8 cellular contexts compared by ENCODE assay signal in genomic region chr3:107525954-107526305, GRCh38. TPM values are rescaled to one million over a fixed set of nuclear protein-coding genes. Genes with fewer than 3 reads are reported as not detected.
DNase-seq lines count a peak whose midpoint lies in the region; ATAC-seq, FAIRE-seq and TF ChIP-seq lines count a peak whose summit lies in the region.

No MANE protein-coding gene starts in this region.

- H3K4me1 ChIP-seq in A549 (peaks cover 11% of the 10 kb centered on the region; the same call in 2 of the 3 replicates), HUES64 (ENCODE audit: insufficient read depth, low read length) (0 out of 2 replicates have a peak, but pooled peaks cover 8% of the 10 kb centered on the region), breast epithelium (no peaks in the 10 kb centered on the region), mucosa of rectum (ENCODE audit: control insufficient read depth in 2 of 2, insufficient read depth in 2 of 2, low read length in 2 of 2) (peaks cover 8 to 13% of the 10 kb centered on the region in 2 donors)

- POLR2A ChIA-PET in A549 (lab: Yijun Ruan, JAX): no interaction called here

- FAIRE-seq in A549 (lab: Jason Lieb, UNC): no peak

- H3K4me3 ChIP-seq in A549 (peak overlapping the region; percentile 94), HUES64 (ENCODE audit: low read length) (peak overlapping the region; percentile 75), breast epithelium (peak overlapping the region; percentile 82 to 91 (median 90)), mucosa of rectum (ENCODE audit: low read length in 2 of 2) (peak overlapping the region; percentile 95 to 99)

- H3K4me2 ChIP-seq in A549: peak overlapping the region; percentile 88

- TF ChIP-seq EP300 in A549 (IDR thresholded peaks at IDR 0.05): no peak

- intact Hi-C loops in breast epithelium (cut with DNase I; ENCODE audit: low total_unique reads): no loop called here

- WGBS in A549 (ENCODE audit: missing lambda C conversion rate): 78% methylated on average over 8 of the region's 8 CpGs
- 15% methylated on average over 8 of the region's 8 CpGs for WGBS in HUES64

- H3K9me3 ChIP-seq in A549 (no peaks in the 10 kb centered on the region), HUES64 (ENCODE audit: insufficient read depth, low read depth, low read length) (no peaks in the 10 kb centered on the region), breast epithelium (no peaks in the 10 kb centered on the region), mucosa of rectum (ENCODE audit: control insufficient read depth in 2 of 2, low read length in 2 of 2) (no peaks in the 10 kb centered on the region)

- H3K27ac ChIP-seq in A549 (peak overlapping the region; percentile 76 to 93; a peak in 5 of 6 replicates), HUES64 (ENCODE audit: low read depth, low read length) (no peak overlapping the region), breast epithelium (peak overlapping the region; percentile 93 to 94), mucosa of rectum (ENCODE audit: low read depth in 2 of 2, low read length in 2 of 2) (no peak overlapping the region)

- H3K36me3 ChIP-seq in HUES64 (ENCODE audit: insufficient read depth, low read length) (peaks cover 17% of the 10 kb centered on the region), breast epithelium (no peaks in the 10 kb centered on the region), mucosa of rectum (ENCODE audit: control insufficient read depth in 2 of 2, insufficient read depth in 2 of 2, low read length in 2 of 2) (no peaks in the 10 kb centered on the region)

- TF ChIP-seq RAD21 in A549 (conservative IDR thresholded peaks at IDR 0.05 in 1 of 2, IDR thresholded peaks at IDR 0.05 in 1 of 2): no peak

- CTCF ChIA-PET in A549 (lab: Yijun Ruan, JAX): no interaction called here

- no peak for ATAC-seq in A549

- peaks cover 12% of the 10 kb centered on the region for H3K27me3 ChIP-seq in HUES64 (ENCODE audit: insufficient read depth, low read length)
- H3K27me3 ChIP-seq in breast epithelium: no peaks in the 10 kb centered on the region
- no peaks in the 10 kb centered on the region for H3K27me3 ChIP-seq in mucosa of rectum (ENCODE audit: control insufficient read depth in 2 of 2, insufficient read depth in 2 of 2, low read length in 2 of 2)

- H3K9ac ChIP-seq in HUES64 (ENCODE audit: low read depth, low read length): peak overlapping the region; percentile 53
- H3K9ac ChIP-seq in mucosa of rectum (ENCODE audit: low read depth in 1 of 2, low read length in 2 of 2): peak overlapping the region; percentile 80

- TF ChIP-seq POLR2A in A549 (IDR thresholded peaks at IDR 0.05; ENCODE audit: low read length) (no peak), breast epithelium (IDR thresholded peaks at IDR 0.05) (no peak)

- DNase-seq in A549 (ENCODE audit: low read depth in 1 of 2, low spot score in 1 of 2) (no peak), breast epithelium (ENCODE audit: low spot score in 2 of 2) (no peak), AG08396 (ENCODE audit: low spot score) (no peak), SHP77 treated with DMSO at 0.1 percent for 48 hours (lab: John Stamatoyannopoulos, UW) (no peak), NCI-H82 treated with DMSO at 0.1 percent for 48 hours (lab: John Stamatoyannopoulos, UW; ENCODE audit: unreplicated experiment) (no peak), T-helper 9 cell (no peak)

- TF ChIP-seq CTCF in A549 (IDR thresholded peaks at IDR 0.05) (no peak), breast epithelium (IDR thresholded peaks at IDR 0.05) (no peak)

TF ChIP-seq in A549, 52 proteins besides CTCF, POLR2A, EP300 and RAD21:
- TF ChIP-seq EHMT2 (IDR thresholded peaks at IDR 0.05; ENCODE audit: low read depth) (no peak), FOSL2 (IDR thresholded peaks at IDR 0.05) (no peak), FOSL2 (CRISPR knock-in tag; IDR thresholded peaks at IDR 0.05) (no peak), CHD4 (IDR thresholded peaks at IDR 0.05; ENCODE audit: borderline replicate concordance) (no peak), TP53 (CRISPR knock-in tag; IDR thresholded peaks at IDR 0.05) (no peak), CBX2 (IDR thresholded peaks at IDR 0.05; ENCODE audit: borderline replicate concordance, low read depth) (no peak), HOXB13 (CRISPR knock-in tag; IDR thresholded peaks at IDR 0.05; ENCODE audit: low read depth) (no peak), ELK1 (IDR thresholded peaks at IDR 0.05; ENCODE audit: low read depth, low read length) (no peak), ZFP36 (IDR thresholded peaks at IDR 0.05; ENCODE audit: borderline replicate concordance, partially characterized antibody) (no peak), HOXA7 (CRISPR knock-in tag; IDR thresholded peaks at IDR 0.05) (no peak), REST (IDR thresholded peaks at IDR 0.05) (no peak), GATA3 (IDR thresholded peaks at IDR 0.05; ENCODE audit: borderline replicate concordance) (no peak), ZSCAN20 (CRISPR knock-in tag; IDR thresholded peaks at IDR 0.05) (no peak), SMC3 (IDR thresholded peaks at IDR 0.05) (no peak), PHF8 (IDR thresholded peaks at IDR 0.05; ENCODE audit: borderline replicate concordance, low read depth) (no peak), CBX8 (IDR thresholded peaks at IDR 0.05) (no peak)

RNA-seq across cellular contexts. Expression of gene BBX, which starts 3.2 kb away (rescaled TPM):
- polyA plus RNA-seq in A549 (2011; rRNA removed) (55.7 and 62.8 TPM in 2 replicates), A549 (2017; fragmentation: RNase III; extraction: RNeasy Plus Mini Kit Qiagen cat#74134 plus additional on column Dnase treatment) (16.4 to 16.8 TPM (median 16.7 TPM) in 3 replicates)
- polyA plus RNA-seq in A549 (2012; cell fraction: cytosol; rRNA removed): 7.9 and 8.2 TPM in 2 replicates
- polyA plus RNA-seq in A549 (2012; cell fraction: nucleus; rRNA removed): 6.4 and 8.8 TPM in 2 replicates
- polyA minus RNA-seq in A549 (2011; rRNA and poly(A)+ RNA removed): 119 and 120 TPM in 2 replicates
- 15.7 TPM for polyA plus RNA-seq in HUES64 (2013, experiment 1 of 2)
- 24.7 TPM for polyA plus RNA-seq in HUES64 (2013, experiment 2 of 2)
- 10 to 100 TPM; 59.0 to 95.9 (median 70.8) TPM for total RNA-seq in breast epithelium

Comparison
In these comparisons a context has a peak if more than half of its experiments do, and no peak if none do; other contexts are left out.
1. H3K27ac ChIP-seq: peak in A549 (2 of 2) and breast epithelium (2 of 2); none in HUES64 (single experiment) and mucosa of rectum (0 of 2).
2. Peak in every context shown above with its lines, with median percentiles within 50 percentile points of each other: H3K4me3 ChIP-seq.